Comparison of ENCODE assay signal across 7 cellular contexts in genomic region chr5:32542216-32543059, GRCh38. TPM values are rescaled to one million over a fixed set of nuclear protein-coding genes. Genes with fewer than 3 reads are reported as not detected.
DNase-seq lines count a peak whose midpoint lies in the region; ATAC-seq and TF ChIP-seq lines count a peak whose summit lies in the region.

No MANE protein-coding gene starts in this region.

- ATAC-seq in HG02852 (IDR thresholded peaks at IDR 0.05; ENCODE audit: unreplicated experiment): peak; percentile 77

- no peaks in the 10 kb centered on the region for H3K9me3 ChIP-seq in OCI-LY7 (ENCODE audit: low read length)

- H2AFZ ChIP-seq in OCI-LY7 (ENCODE audit: low read length): no peak overlapping the region

- TF ChIP-seq POLR2A in GM19193 (IDR thresholded peaks at IDR 0.05; ENCODE audit: extremely low read depth, insufficient read depth, insufficient read length): peak; percentile 17

- BruUV-seq in OCI-LY7 (replicated peaks; lab: Mats Ljungman, UMichigan): no TSS peak

- TF ChIP-seq CTCF in OCI-LY7 (conservative IDR thresholded peaks at IDR 0.05; ENCODE audit: low read length): no peak

- peaks cover 27% of the 10 kb centered on the region for H3K4me1 ChIP-seq in OCI-LY7 (ENCODE audit: insufficient read depth, low read length, poor library complexity, severe bottlenecking)

- H3K4me3 ChIP-seq in OCI-LY7 (ENCODE audit: low read depth, low read length, poor library complexity, severe bottlenecking) (no peak overlapping the region), H7 (ENCODE audit: insufficient read depth, low read depth, low read length) (no peak overlapping the region)

- POLR2A ChIA-PET in OCI-LY7 (lab: Charles Lee): interaction anchor here (0.7 to 0.8 kb wide), 3 partner anchors 26 to 531 kb away, joined by 3 to 7 read pairs (median 5); no protein-coding TSS in a partner anchor

- H3K27ac ChIP-seq in OCI-LY7 (ENCODE audit: low read depth, low read length, poor library complexity, severe bottlenecking): no peak overlapping the region

- CTCF ChIA-PET in OCI-LY7 (lab: Charles Lee; ENCODE audit: unreplicated experiment): interaction anchor here (1.2 kb wide), 1 partner anchor 11 kb away, joined by 3 read pairs; no protein-coding TSS in a partner anchor

- intact Hi-C loops in OCI-LY7 (cut with micrococcal nuclease; ENCODE audit: unreplicated experiment): no loop called here

- H3K36me3 ChIP-seq in OCI-LY7 (ENCODE audit: insufficient read depth, low read length) (no peaks in the 10 kb centered on the region), H7 (replicated peaks; ENCODE audit: control insufficient read depth, insufficient read depth, low read length) (no peaks in the 10 kb centered on the region)

- DNase-seq in OCI-LY7 (ENCODE audit: low spot score) (peak; percentile 11), mesenteric fat pad (ENCODE audit: low spot score) (peak; percentile 39), H7 (no peak), SW480 (ENCODE audit: low spot score) (no peak), NCI-H2107 (lab: John Stamatoyannopoulos, UW) (no peak)

- no peaks in the 10 kb centered on the region for H3K9me2 ChIP-seq in OCI-LY7 (ENCODE audit: insufficient read depth, low read length)

- H4K20me1 ChIP-seq in OCI-LY7 (ENCODE audit: insufficient read depth, low read length): no peaks in the 10 kb centered on the region

- no peaks in the 10 kb centered on the region for H3K79me2 ChIP-seq in OCI-LY7 (ENCODE audit: insufficient read depth, low read depth, low read length)

- no peak overlapping the region for H3K4me2 ChIP-seq in OCI-LY7 (ENCODE audit: low read length)

- H3K27me3 ChIP-seq in H7 (ENCODE audit: control insufficient read depth, insufficient read depth, low read length): no peaks in the 10 kb centered on the region

RNA-seq across cellular contexts. Expression of gene SUB1, which starts 42.9 kb away (rescaled TPM):
- total RNA-seq in OCI-LY7 (2014; rRNA removed; shearing (Covaris generic)): 40.3 and 56.9 TPM in 2 replicates
- total RNA-seq in OCI-LY7 (2022) (69.2 and 82.2 TPM in 2 replicates), mesenteric fat pad (295 TPM)
- total RNA-seq in H7 (2014; rRNA removed; shearing (Covaris generic)): 138 and 154 TPM in 2 replicates

Comparison
In these comparisons a context has a peak if more than half of its experiments do, and no peak if none do; other contexts are left out.
1. DNase-seq: peak in OCI-LY7 (single experiment) and mesenteric fat pad (single experiment); none in H7 (single experiment), SW480 (single experiment) and NCI-H2107 (single experiment).